Comparison of ENCODE assay signal across 10 cellular contexts in genomic region chr1:77322061-77322900, GRCh38. TPM values are rescaled to one million over a fixed set of nuclear protein-coding genes. Genes with fewer than 3 reads are reported as not detected.
DNase-seq lines count a peak whose midpoint lies in the region; ATAC-seq, FAIRE-seq and TF ChIP-seq lines count a peak whose summit lies in the region.
"Had no signal": no experiment of that assay in that cellular context is flagged by ENCODE, and none has a peak within 500 bp of the region (broad histone marks: within the 10 kb centered on the region; RNA-seq: fewer than 3 reads in every experiment).

No MANE protein-coding gene starts in this region.

- H3K27me3 ChIP-seq in bronchial epithelial cell (ENCODE audit: control insufficient read depth, insufficient read depth, low read length): no peaks in the 10 kb centered on the region
- H3K27me3 ChIP-seq in mesendoderm (ENCODE audit: insufficient read depth, low read length, poor library complexity): no peaks in the 10 kb centered on the region
- H3K27me3 ChIP-seq in BE2C: no peaks in the 10 kb centered on the region
- H3K27me3 ChIP-seq: testis had no signal

- CTCF ChIA-PET in Calu3 (lab: Charles Lee): interaction anchor here (0.8 kb wide), 1 partner anchor 11 kb away, joined by 3 read pairs; no protein-coding TSS in a partner anchor

- peaks cover 7% of the 10 kb centered on the region for H3K4me1 Mint-ChIP-seq in Calu3 (ENCODE audit: low read depth, unreplicated experiment)
- no peaks in the 10 kb centered on the region for H3K4me1 Mint-ChIP-seq in stimulated activated effector memory CD8-positive, alpha-beta T cell treated with anti-CD3 and anti-CD28 coated beads, Interleukin-12 subunit alpha, Interleukin-12 subunit beta, amount 100 ng/mL, for 72 hours

- TF ChIP-seq RAD21 in Ishikawa (IDR thresholded peaks at IDR 0.05; ENCODE audit: low read depth): no peak

- no peak overlapping the region for H3K4ac ChIP-seq in mesendoderm (ENCODE audit: low read depth, low read length)

- no peak; the same call in 1 of the 2 replicates for TF ChIP-seq EP300 in Ishikawa (IDR thresholded peaks at IDR 0.05; ENCODE audit: borderline replicate concordance)

- no peak overlapping the region for H4K5ac ChIP-seq in mesendoderm (ENCODE audit: low read length)

- ATAC-seq in GM21423 (IDR thresholded peaks at IDR 0.05; ENCODE audit: unreplicated experiment) (no peak), HG02885 (IDR thresholded peaks at IDR 0.05; ENCODE audit: poor library complexity, unreplicated experiment) (no peak)
- ATAC-seq in stimulated activated effector memory CD8-positive, alpha-beta T cell treated with anti-CD3 and anti-CD28 coated beads, Interleukin-12 subunit alpha, Interleukin-12 subunit beta, amount 100 ng/mL, for 72 hours: no peak
- ATAC-seq: activated naive CD4-positive, alpha-beta T cell treated with anti-CD3 and anti-CD28 coated beads, Interleukin-2, amount 50 U/mL, for 72 hours had no signal

- no peak overlapping the region for H3K56ac ChIP-seq in mesendoderm (ENCODE audit: low read length)

- intact Hi-C loops in Calu3 (cut with micrococcal nuclease; ENCODE audit: unreplicated experiment): no loop called here

- DNase-seq in Calu3 (peak; percentile 28), bronchial epithelial cell (ENCODE audit: low read depth) (peak; percentile 97), mesendoderm (peak; percentile 77), BE2C (no peak)
- no peak for DNase-seq in stimulated activated effector memory CD8-positive, alpha-beta T cell treated with anti-CD3 and anti-CD28 coated beads, Interleukin-12 subunit alpha, Interleukin-12 subunit beta, amount 100 ng/mL, for 72 hours (ENCODE audit: low spot score in 2 of 2)
- DNase-seq: testis had no signal

- no peak overlapping the region for H3K27ac ChIP-seq in mesendoderm (ENCODE audit: low read depth, low read length)
- H3K27ac ChIP-seq: testis had no signal

- H3K9me3 ChIP-seq in BE2C: no peaks in the 10 kb centered on the region
- H3K9me3 ChIP-seq: testis had no signal

- no peaks in the 10 kb centered on the region for H3K36me3 ChIP-seq in bronchial epithelial cell (ENCODE audit: control insufficient read depth, insufficient read depth, low read length)
- H3K36me3 ChIP-seq in mesendoderm (ENCODE audit: control insufficient read depth, insufficient read depth, low read length): no peaks in the 10 kb centered on the region
- no peaks in the 10 kb centered on the region for H3K36me3 ChIP-seq in BE2C

- no peaks in the 10 kb centered on the region for H3K4me1 ChIP-seq in mesendoderm (ENCODE audit: control insufficient read depth, low read depth, low read length)
- no peaks in the 10 kb centered on the region for H3K4me1 ChIP-seq in BE2C
- H3K4me1 ChIP-seq: testis had no signal

- H3K4me3 ChIP-seq in bronchial epithelial cell (ENCODE audit: low read depth, low read length): no peak overlapping the region
- H3K4me3 ChIP-seq in mesendoderm (ENCODE audit: low read length): no peak overlapping the region
- H3K4me3 ChIP-seq in BE2C (ENCODE audit: low read depth, low read length): no peak overlapping the region
- H3K4me3 ChIP-seq: testis had no signal

- H3K9ac ChIP-seq in mesendoderm (ENCODE audit: low read length): no peak overlapping the region

- peaks cover 2% of the 10 kb centered on the region for H3K9me3 Mint-ChIP-seq in Calu3 (ENCODE audit: low read depth, unreplicated experiment)
- no peaks in the 10 kb centered on the region for H3K9me3 Mint-ChIP-seq in stimulated activated effector memory CD8-positive, alpha-beta T cell treated with anti-CD3 and anti-CD28 coated beads, Interleukin-12 subunit alpha, Interleukin-12 subunit beta, amount 100 ng/mL, for 72 hours

- H4K8ac ChIP-seq in mesendoderm (ENCODE audit: low read depth, low read length): no peak overlapping the region

- peaks cover 5% of the 10 kb centered on the region for H3K36me3 Mint-ChIP-seq in Calu3 (ENCODE audit: insufficient read depth, unreplicated experiment)
- H3K36me3 Mint-ChIP-seq in stimulated activated effector memory CD8-positive, alpha-beta T cell treated with anti-CD3 and anti-CD28 coated beads, Interleukin-12 subunit alpha, Interleukin-12 subunit beta, amount 100 ng/mL, for 72 hours: no peaks in the 10 kb centered on the region

- no peaks in the 10 kb centered on the region for H3K27me3 Mint-ChIP-seq in Calu3 (ENCODE audit: unreplicated experiment)

- FAIRE-seq in bronchial epithelial cell (lab: Jason Lieb, UNC): no peak

- H2AK5ac ChIP-seq in mesendoderm (ENCODE audit: low read length): no peak overlapping the region

- H2BK5ac ChIP-seq in mesendoderm (ENCODE audit: low read length): no peak overlapping the region

- no TSS peak for BruUV-seq in Calu3 (replicated peaks; lab: Mats Ljungman, UMichigan)

- H3K18ac ChIP-seq in mesendoderm (ENCODE audit: low read length): no peak overlapping the region

- H3K4me2 ChIP-seq in mesendoderm (ENCODE audit: low read length): no peak overlapping the region

- no CpG with 5 or more reads among the region's 6 CpGs for WGBS in mesendoderm (ENCODE audit: extremely low coverage, insufficient coverage, low lambda C conversion rate)

- H3K79me2 ChIP-seq in mesendoderm (ENCODE audit: control insufficient read depth, insufficient read depth, low read length): no peaks in the 10 kb centered on the region

- H3K79me1 ChIP-seq in mesendoderm (ENCODE audit: low read length): no peaks in the 10 kb centered on the region

- no peak overlapping the region for H3K4me3 Mint-ChIP-seq in Calu3 (ENCODE audit: low read depth, unreplicated experiment)
- H3K4me3 Mint-ChIP-seq in stimulated activated effector memory CD8-positive, alpha-beta T cell treated with anti-CD3 and anti-CD28 coated beads, Interleukin-12 subunit alpha, Interleukin-12 subunit beta, amount 100 ng/mL, for 72 hours: no peak overlapping the region

- H2BK120ac ChIP-seq in mesendoderm (ENCODE audit: low read depth, low read length): no peak overlapping the region

- H3K27ac Mint-ChIP-seq in Calu3 (ENCODE audit: unreplicated experiment): peak overlapping the region; percentile 3
- no peak overlapping the region for H3K27ac Mint-ChIP-seq in stimulated activated effector memory CD8-positive, alpha-beta T cell treated with anti-CD3 and anti-CD28 coated beads, Interleukin-12 subunit alpha, Interleukin-12 subunit beta, amount 100 ng/mL, for 72 hours
- H3K27ac Mint-ChIP-seq: activated naive CD4-positive, alpha-beta T cell treated with anti-CD3 and anti-CD28 coated beads, Interleukin-2, amount 50 U/mL, for 72 hours had no signal

- no peak overlapping the region for H2BK15ac ChIP-seq in mesendoderm (replicated peaks; ENCODE audit: low read depth)

- no peak for TF ChIP-seq CTCF in Calu3 (IDR thresholded peaks at IDR 0.05; ENCODE audit: unreplicated experiment)
- no peak for TF ChIP-seq CTCF in bronchial epithelial cell (IDR thresholded peaks at IDR 0.05; ENCODE audit: insufficient read depth, low read length, severe bottlenecking)
- no peak for TF ChIP-seq CTCF in BE2C (IDR thresholded peaks at IDR 0.05; ENCODE audit: low read depth, low read length)

- H3K23ac ChIP-seq in mesendoderm (ENCODE audit: low read length): no peak overlapping the region

TF ChIP-seq in Ishikawa, 13 proteins besides CTCF, POLR2A, EP300 and RAD21:
- TF ChIP-seq, protein P1, sequence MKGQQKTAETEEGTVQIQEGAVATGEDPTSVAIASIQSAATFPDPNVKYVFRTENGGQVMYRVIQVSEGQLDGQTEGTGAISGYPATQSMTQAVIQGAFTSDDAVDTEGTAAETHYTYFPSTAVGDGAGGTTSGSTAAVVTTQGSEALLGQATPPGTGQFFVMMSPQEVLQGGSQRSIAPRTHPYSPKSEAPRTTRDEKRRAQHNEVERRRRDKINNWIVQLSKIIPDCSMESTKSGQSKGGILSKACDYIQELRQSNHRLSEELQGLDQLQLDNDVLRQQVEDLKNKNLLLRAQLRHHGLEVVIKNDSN (IDR thresholded peaks at IDR 0.05): 0 out of 2 replicates have a peak, but pooled peaks have one; percentile 5
- TF ChIP-seq MAX (IDR thresholded peaks at IDR 0.05): no peak
- no peak for TF ChIP-seq FOXM1 (IDR thresholded peaks at IDR 0.05; ENCODE audit: borderline replicate concordance, low read depth)
- 0 out of 2 replicates have a peak, but pooled peaks have one; percentile 25 for TF ChIP-seq TCF12 (IDR thresholded peaks at IDR 0.05; ENCODE audit: low read depth)
- no peak for TF ChIP-seq CREB1 (IDR thresholded peaks at IDR 0.05; ENCODE audit: low read depth)
- TF ChIP-seq YY1 (IDR thresholded peaks at IDR 0.05; ENCODE audit: low read depth): no peak
- TF ChIP-seq ZBTB7A (IDR thresholded peaks at IDR 0.05; ENCODE audit: low read depth): no peak
- 0 out of 2 replicates have a peak, but pooled peaks have one; percentile 33 for TF ChIP-seq TEAD4 (IDR thresholded peaks at IDR 0.05)
- TF ChIP-seq NFIC (IDR thresholded peaks at IDR 0.05): peak; percentile 49; the same call in 1 of the 2 replicates
- no peak for TF ChIP-seq EGR1 (IDR thresholded peaks at IDR 0.05)

RNA-seq across cellular contexts. Expression of gene AK5, which starts 40.5 kb away (rescaled TPM):
- 0.61 TPM in 1 of 2 replicates, not detected in the other for total RNA-seq in Calu3 (2022)
- total RNA-seq in bronchial epithelial cell: not detected in 2 replicates
- polyA plus RNA-seq in mesendoderm (2013, experiment 1 of 2): 1.8 TPM
- polyA plus RNA-seq in mesendoderm (2013, experiment 2 of 2): 1.3 TPM
- polyA plus RNA-seq in BE2C (2012; ENCODE audit: insufficient read depth, insufficient read length, low read depth): 2.5 TPM

Comparison
In these comparisons a context has a peak if more than half of its experiments do, and no peak if none do; other contexts are left out.
1. DNase-seq: peak in Calu3 (single experiment), bronchial epithelial cell (single experiment) and mesendoderm (single experiment); none in stimulated activated effector memory CD8-positive, alpha-beta T cell treated with anti-CD3 and anti-CD28 coated beads, Interleukin-12 subunit alpha, Interleukin-12 subunit beta, amount 100 ng/mL, for 72 hours (0 of 2) and BE2C (single experiment).